ENCODE assay signal across 8 cellular contexts in the genomic region with DNA sequence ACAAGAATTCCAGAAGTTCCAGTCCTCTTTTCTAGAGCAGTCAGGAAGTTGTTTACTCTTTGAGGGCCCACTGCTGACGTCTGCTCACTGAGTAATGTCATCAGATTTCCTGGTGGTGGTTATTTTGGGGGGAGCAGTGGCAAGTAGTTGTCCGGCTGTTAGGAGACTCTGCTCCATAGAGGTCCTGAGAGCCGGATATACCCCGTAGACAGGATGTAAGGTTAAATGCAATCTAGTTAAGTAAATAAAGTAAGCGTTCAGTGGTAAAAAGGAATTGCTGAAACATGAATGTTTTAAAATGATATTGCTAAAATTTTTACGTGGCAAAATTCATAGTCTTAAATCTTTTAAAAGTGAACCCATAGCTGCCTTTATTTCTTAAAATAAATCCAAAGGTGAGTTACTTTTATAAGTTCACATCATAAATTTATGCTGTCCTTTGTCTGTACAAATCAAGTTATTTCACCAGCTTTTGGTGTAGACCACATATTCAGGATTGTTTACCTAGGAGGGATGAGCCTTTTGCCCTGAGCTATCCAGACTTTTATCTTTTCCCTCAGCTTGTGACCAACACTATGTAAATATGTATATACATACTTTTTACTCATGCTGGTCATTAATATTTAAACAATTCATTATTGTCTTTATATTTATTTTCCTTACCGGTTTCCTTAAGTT.
DNase-seq lines count a peak whose midpoint lies in the region; ATAC-seq lines count a peak whose summit lies in the region.

No MANE protein-coding gene starts in this region.

- H3K9me3 ChIP-seq in skeletal muscle tissue (ENCODE audit: control insufficient read depth in 3 of 3, low read length in 3 of 3) = no peaks in the 10 kb centered on the region

- H3K4me1 Mint-ChIP-seq in T-cell = peaks cover 24 to 56% (median 55%) of the 10 kb centered on the region in 3 donors

- H3K27ac ChIP-seq in skeletal muscle tissue (ENCODE audit: low read depth, low read length) = peak overlapping the region; percentile 32

- H3K9me3 Mint-ChIP-seq in T-cell = no peaks in the 10 kb centered on the region

- DNase-seq in activated gamma-delta T cell treated with Interleukin-2 at 50 U/mL for 16 hours = peak; percentile 12
- DNase-seq in activated gamma-delta T cell (lab: John Stamatoyannopoulos, UW) = no peak
- DNase-seq in T-cell = peak in 15 of 34 experiments; percentile 4 to 34 (median 9)
- DNase-seq in Right ventricle myocardium superior = no peak
- no peak for DNase-seq in NCI-H446 treated with DMSO at 0.1 percent for 48 hours (lab: John Stamatoyannopoulos, UW)

- H3K27ac Mint-ChIP-seq in T-cell = peak overlapping the region; percentile 61 to 83

- POLR2A ChIA-PET in T-cell (lab: Charles Lee) = interaction anchor here in 1 of 2 donors (0.6 to 0.7 kb wide), 2 partner anchors 105 to 1266 kb away, joined by 3 to 4 read pairs; no protein-coding TSS in a partner anchor

- CTCF ChIA-PET in T-cell (lab: Charles Lee) = no interaction called here

- no peaks in the 10 kb centered on the region for H3K27me3 Mint-ChIP-seq in T-cell

- intact Hi-C loops in Right ventricle myocardium superior (cut with DNase I) = no loop called here

- peak overlapping the region in 1 of 3 donors; percentile 13 for H3K4me3 Mint-ChIP-seq in T-cell

- no peak overlapping the region for H3K9ac ChIP-seq in skeletal muscle tissue (ENCODE audit: low read depth in 1 of 3, low read length in 3 of 3)

- no peaks in the 10 kb centered on the region for H3K27me3 ChIP-seq in skeletal muscle tissue (ENCODE audit: control insufficient read depth in 3 of 3, insufficient read depth in 3 of 3, low read length in 3 of 3)

- no peaks in the 10 kb centered on the region for H3K36me3 ChIP-seq in skeletal muscle tissue (ENCODE audit: control insufficient read depth in 3 of 3, insufficient read depth in 3 of 3, low read length in 3 of 3)

- ATAC-seq in T-cell (replicated peaks in 1 of 4) (peak in 3 of 4 experiments; percentile 49 to 88 (median 73)), Right ventricle myocardium superior (ENCODE audit: poor library complexity) (peak; percentile 68), GM18873 (IDR thresholded peaks at IDR 0.05; ENCODE audit: low FRiP score, unreplicated experiment) (no peak), HG03469 (IDR thresholded peaks at IDR 0.05; ENCODE audit: unreplicated experiment) (no peak)

- no peak overlapping the region for H3K4me3 ChIP-seq in skeletal muscle tissue (ENCODE audit: low read length in 3 of 3)

- H3K4me1 ChIP-seq in skeletal muscle tissue (ENCODE audit: control insufficient read depth in 3 of 3, insufficient read depth in 3 of 3, low read length in 3 of 3) = peaks cover 0 to 7% (median 3%) of the 10 kb centered on the region in 3 donors

- no peaks in the 10 kb centered on the region for H3K36me3 Mint-ChIP-seq in T-cell

Comparison
In these comparisons a context has a peak if more than half of its experiments do, and no peak if none do; other contexts are left out.
1. ATAC-seq: peak in T-cell (3 of 4) and Right ventricle myocardium superior (single experiment); none in GM18873 (single experiment) and HG03469 (single experiment).